8 cellular contexts compared by ENCODE assay signal in the genomic region with DNA sequence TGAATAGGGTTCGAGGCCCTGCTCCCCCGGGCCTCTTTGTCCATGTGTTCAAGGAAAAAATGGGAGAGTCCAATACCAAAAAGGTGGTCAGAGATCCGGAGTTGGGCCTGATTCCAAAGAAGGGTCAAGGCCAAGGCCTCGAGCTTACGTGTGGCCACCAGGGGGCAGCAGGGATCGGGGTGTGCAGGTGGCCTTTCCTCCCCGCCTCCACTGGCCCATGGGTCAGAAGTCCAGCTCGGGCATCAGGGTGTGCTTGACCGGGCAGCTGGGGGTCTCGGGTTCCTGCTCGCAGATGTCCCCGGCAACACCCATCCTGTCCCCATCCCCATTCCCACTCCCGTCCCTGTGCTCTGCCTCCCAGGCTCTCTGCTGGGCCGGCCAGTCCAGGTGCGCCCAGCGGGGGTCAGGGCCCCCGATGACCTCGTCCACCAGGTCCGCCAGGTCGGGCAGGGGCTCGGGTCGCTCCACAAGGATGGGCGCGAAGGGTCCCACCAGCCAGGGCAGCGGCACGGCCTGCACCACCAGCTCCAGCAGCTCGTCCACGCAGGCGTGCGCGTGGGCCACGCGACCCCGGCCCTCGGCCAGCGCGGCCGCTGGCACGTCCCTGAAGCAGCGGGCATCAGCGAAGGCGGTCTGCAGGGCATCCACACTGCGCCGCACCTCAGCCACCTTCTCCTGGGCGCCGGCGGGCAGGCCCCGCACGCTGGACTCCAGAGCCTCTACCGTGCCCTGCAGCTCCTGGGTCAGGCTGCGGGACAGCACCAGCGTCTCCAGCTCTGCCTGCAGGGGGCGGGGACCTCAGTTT. TPM values are rescaled to one million over a fixed set of nuclear protein-coding genes. Genes with fewer than 3 reads are reported as not detected.
DNase-seq lines count a peak whose midpoint lies in the region; ATAC-seq and TF ChIP-seq lines count a peak whose summit lies in the region.

No MANE protein-coding gene starts in this region.

- H3K9ac ChIP-seq in mesendoderm (ENCODE audit: low read length) = no peak overlapping the region

- no peaks in the 10 kb centered on the region for H3K79me1 ChIP-seq in mesendoderm (ENCODE audit: low read length)

- H3K36me3 ChIP-seq in brain microvascular endothelial cell (replicated peaks) = no peaks in the 10 kb centered on the region
- H3K36me3 ChIP-seq in mesendoderm (ENCODE audit: control insufficient read depth, insufficient read depth, low read length) = no peaks in the 10 kb centered on the region

- no peak overlapping the region for H3K4ac ChIP-seq in mesendoderm (ENCODE audit: low read depth, low read length)

- H3K36me3 Mint-ChIP-seq in activated naive CD8-positive, alpha-beta T cell treated with anti-CD3 and anti-CD28 coated beads, Interleukin-2, amount 10 ng/mL, durations not matched to agents 7 days and 5 days = no peaks in the 10 kb centered on the region
- no peaks in the 10 kb centered on the region for H3K36me3 Mint-ChIP-seq in activated naive CD8-positive, alpha-beta T cell treated with anti-CD3 and anti-CD28 coated beads for 36 hours

- H3K27ac ChIP-seq in brain microvascular endothelial cell (no peak overlapping the region), mesendoderm (ENCODE audit: low read depth, low read length) (no peak overlapping the region)

- H3K23ac ChIP-seq in mesendoderm (ENCODE audit: low read length) = no peak overlapping the region

- no peak overlapping the region for H3K56ac ChIP-seq in mesendoderm (ENCODE audit: low read length)

- H3K9me3 Mint-ChIP-seq in activated naive CD8-positive, alpha-beta T cell treated with anti-CD3 and anti-CD28 coated beads, Interleukin-2, amount 10 ng/mL, durations not matched to agents 7 days and 5 days = no peaks in the 10 kb centered on the region
- no peaks in the 10 kb centered on the region for H3K9me3 Mint-ChIP-seq in activated naive CD8-positive, alpha-beta T cell treated with anti-CD3 and anti-CD28 coated beads for 36 hours

- no peak overlapping the region for H4K8ac ChIP-seq in mesendoderm (ENCODE audit: low read depth, low read length)

- peak; percentile 55 for DNase-seq in activated naive CD8-positive, alpha-beta T cell treated with anti-CD3 and anti-CD28 coated beads, Interleukin-2, amount 10 ng/mL, durations not matched to agents 7 days and 5 days
- no peak for DNase-seq in activated naive CD8-positive, alpha-beta T cell treated with anti-CD3 and anti-CD28 coated beads for 36 hours
- DNase-seq in NOMO-1 treated with DMSO at 0.1 percent for 48 hours (lab: John Stamatoyannopoulos, UW; ENCODE audit: unreplicated experiment) (peak; percentile 30), brain microvascular endothelial cell (no peak), mesendoderm (peak; percentile 42), NCI-H128 (lab: John Stamatoyannopoulos, UW; ENCODE audit: unreplicated experiment) (no peak)

- H3K79me2 ChIP-seq in mesendoderm (ENCODE audit: control insufficient read depth, insufficient read depth, low read length) = no peaks in the 10 kb centered on the region

- H3K18ac ChIP-seq in mesendoderm (ENCODE audit: low read length) = no peak overlapping the region

- H3K4me3 Mint-ChIP-seq in activated naive CD8-positive, alpha-beta T cell treated with anti-CD3 and anti-CD28 coated beads, Interleukin-2, amount 10 ng/mL, durations not matched to agents 7 days and 5 days = no peak overlapping the region
- no peak overlapping the region for H3K4me3 Mint-ChIP-seq in activated naive CD8-positive, alpha-beta T cell treated with anti-CD3 and anti-CD28 coated beads for 36 hours

- no peaks in the 10 kb centered on the region for H3K27me3 ChIP-seq in brain microvascular endothelial cell (replicated peaks)
- H3K27me3 ChIP-seq in mesendoderm (ENCODE audit: insufficient read depth, low read length, poor library complexity) = no peaks in the 10 kb centered on the region

- no peaks in the 10 kb centered on the region for H3K4me1 ChIP-seq in mesendoderm (ENCODE audit: control insufficient read depth, low read depth, low read length)

- no peak overlapping the region for H2BK5ac ChIP-seq in mesendoderm (ENCODE audit: low read length)

- WGBS in mesendoderm (ENCODE audit: extremely low coverage, insufficient coverage, low lambda C conversion rate) = no CpG with 5 or more reads among the region's 53 CpGs

- peaks cover 2% of the 10 kb centered on the region for H3K4me1 Mint-ChIP-seq in activated naive CD8-positive, alpha-beta T cell treated with anti-CD3 and anti-CD28 coated beads, Interleukin-2, amount 10 ng/mL, durations not matched to agents 7 days and 5 days
- no peaks in the 10 kb centered on the region for H3K4me1 Mint-ChIP-seq in activated naive CD8-positive, alpha-beta T cell treated with anti-CD3 and anti-CD28 coated beads for 36 hours

- H3K4me3 ChIP-seq in brain microvascular endothelial cell (ENCODE audit: low read depth, low read length) (no peak overlapping the region), mesendoderm (ENCODE audit: low read length) (no peak overlapping the region)

- in situ Hi-C loops in brain microvascular endothelial cell (cut with HindIII; ENCODE audit: low pct_ligation_motif_present, low sequenced_read_pairs) = no loop called here

- no peak overlapping the region for H4K5ac ChIP-seq in mesendoderm (ENCODE audit: low read length)

- TF ChIP-seq CTCF in brain microvascular endothelial cell (IDR thresholded peaks at IDR 0.05; ENCODE audit: low read depth, low read length, missing control alignments) = peak; percentile 86

- no peak overlapping the region for H2BK120ac ChIP-seq in mesendoderm (ENCODE audit: low read depth, low read length)

- no peak overlapping the region for H3K4me2 ChIP-seq in mesendoderm (ENCODE audit: low read length)

- H3K27me3 Mint-ChIP-seq in activated naive CD8-positive, alpha-beta T cell treated with anti-CD3 and anti-CD28 coated beads, Interleukin-2, amount 10 ng/mL, durations not matched to agents 7 days and 5 days = no peaks in the 10 kb centered on the region
- peaks cover 4% of the 10 kb centered on the region for H3K27me3 Mint-ChIP-seq in activated naive CD8-positive, alpha-beta T cell treated with anti-CD3 and anti-CD28 coated beads for 36 hours

- no peak overlapping the region for H3K27ac Mint-ChIP-seq in activated naive CD8-positive, alpha-beta T cell treated with anti-CD3 and anti-CD28 coated beads, Interleukin-2, amount 10 ng/mL, durations not matched to agents 7 days and 5 days
- H3K27ac Mint-ChIP-seq in activated naive CD8-positive, alpha-beta T cell treated with anti-CD3 and anti-CD28 coated beads for 36 hours = no peak overlapping the region

- no peak overlapping the region for H2AK5ac ChIP-seq in mesendoderm (ENCODE audit: low read length)

- ATAC-seq in activated naive CD8-positive, alpha-beta T cell treated with anti-CD3 and anti-CD28 coated beads, Interleukin-2, amount 10 ng/mL, durations not matched to agents 7 days and 5 days (ENCODE audit: low read depth) = no peak
- ATAC-seq in GM19035 (IDR thresholded peaks at IDR 0.05; ENCODE audit: unreplicated experiment) (no peak), HG03025 (IDR thresholded peaks at IDR 0.05; ENCODE audit: low FRiP score, unreplicated experiment) (no peak)

- H2BK15ac ChIP-seq in mesendoderm (replicated peaks; ENCODE audit: low read depth) = no peak overlapping the region

- POLR2A ChIA-PET in activated naive CD8-positive, alpha-beta T cell treated with anti-CD3 and anti-CD28 coated beads, Interleukin-2, amount 10 ng/mL, durations not matched to agents 7 days and 5 days (lab: Charles Lee) = no interaction called here

RNA-seq across cellular contexts. Expression of gene PLIN4, which starts 5.2 kb away (rescaled TPM):
- under 1 TPM; 0.06 to 0.11 TPM for total RNA-seq in activated naive CD8-positive, alpha-beta T cell treated with anti-CD3 and anti-CD28 coated beads, Interleukin-2, amount 10 ng/mL, durations not matched to agents 7 days and 5 days
- total RNA-seq in activated naive CD8-positive, alpha-beta T cell treated with anti-CD3 and anti-CD28 coated beads for 36 hours = not detected
- polyA plus RNA-seq in mesendoderm (2013, experiment 1 of 2) = 0.01 TPM
- polyA plus RNA-seq in mesendoderm (2013, experiment 2 of 2) = 0.04 TPM

RNA-seq across cellular contexts. Expression of gene PLIN5, which starts 11.5 kb away (rescaled TPM):
- 1 to 10 TPM in 1 of 2 experiments, under 1 TPM in 1; 0.37 to 1.1 TPM for total RNA-seq in activated naive CD8-positive, alpha-beta T cell treated with anti-CD3 and anti-CD28 coated beads, Interleukin-2, amount 10 ng/mL, durations not matched to agents 7 days and 5 days
- under 1 TPM; 0.32 to 0.56 TPM for total RNA-seq in activated naive CD8-positive, alpha-beta T cell treated with anti-CD3 and anti-CD28 coated beads for 36 hours
- 0.14 TPM for polyA plus RNA-seq in mesendoderm (2013, experiment 1 of 2)
- polyA plus RNA-seq in mesendoderm (2013, experiment 2 of 2) = 0.24 TPM

RNA-seq across cellular contexts. Expression of gene LRG1, which starts 16.3 kb away (rescaled TPM):
- total RNA-seq in activated naive CD8-positive, alpha-beta T cell treated with anti-CD3 and anti-CD28 coated beads, Interleukin-2, amount 10 ng/mL, durations not matched to agents 7 days and 5 days = not detected
- total RNA-seq in activated naive CD8-positive, alpha-beta T cell treated with anti-CD3 and anti-CD28 coated beads for 36 hours = under 1 TPM; 0.19 to 0.38 TPM
- polyA plus RNA-seq in mesendoderm (2013, experiment 1 of 2) = 0.59 TPM
- polyA plus RNA-seq in mesendoderm (2013, experiment 2 of 2) = 0.42 TPM

RNA-seq across cellular contexts. Expression of gene SEMA6B, which starts 36.0 kb away (rescaled TPM):
- total RNA-seq in activated naive CD8-positive, alpha-beta T cell treated with anti-CD3 and anti-CD28 coated beads, Interleukin-2, amount 10 ng/mL, durations not matched to agents 7 days and 5 days = 1 to 10 TPM in 1 of 2 experiments, under 1 TPM in 1; 1.00 to 1.3 TPM
- not detected for total RNA-seq in activated naive CD8-positive, alpha-beta T cell treated with anti-CD3 and anti-CD28 coated beads for 36 hours
- 6.6 TPM for polyA plus RNA-seq in mesendoderm (2013, experiment 1 of 2)
- 6.7 TPM for polyA plus RNA-seq in mesendoderm (2013, experiment 2 of 2)

RNA-seq across cellular contexts. Expression of gene HDGFL2, which starts 51.4 kb away (rescaled TPM):
- 10 to 100 TPM; 56.5 to 58.0 TPM for total RNA-seq in activated naive CD8-positive, alpha-beta T cell treated with anti-CD3 and anti-CD28 coated beads, Interleukin-2, amount 10 ng/mL, durations not matched to agents 7 days and 5 days
- total RNA-seq in activated naive CD8-positive, alpha-beta T cell treated with anti-CD3 and anti-CD28 coated beads for 36 hours = 10 to 100 TPM; 45.5 to 47.0 TPM
- polyA plus RNA-seq in mesendoderm (2013, experiment 1 of 2) = 54.7 TPM
- 55.7 TPM for polyA plus RNA-seq in mesendoderm (2013, experiment 2 of 2)

Comparison
In these comparisons a context has a peak if more than half of its experiments do, and no peak if none do; other contexts are left out.
1. DNase-seq: peak in activated naive CD8-positive, alpha-beta T cell treated with anti-CD3 and anti-CD28 coated beads, Interleukin-2, amount 10 ng/mL, durations not matched to agents 7 days and 5 days (single experiment), NOMO-1 treated with DMSO at 0.1 percent for 48 hours (single experiment) and mesendoderm (single experiment); none in activated naive CD8-positive, alpha-beta T cell treated with anti-CD3 and anti-CD28 coated beads for 36 hours (single experiment), brain microvascular endothelial cell (single experiment) and NCI-H128 (single experiment).